In genomic region chr1:150567717-150568561, GRCh38 we compare ENCODE assay signal across 7 cellular contexts. TPM values are rescaled to one million over a fixed set of nuclear protein-coding genes. Genes with fewer than 3 reads are reported as not detected.
DNase-seq lines count a peak whose midpoint lies in the region; ATAC-seq and TF ChIP-seq lines count a peak whose summit lies in the region.

No MANE protein-coding gene starts in this region.

- peaks cover 97% of the 10 kb centered on the region for H3K4me1 Mint-ChIP-seq in activated naive CD8-positive, alpha-beta T cell treated with anti-CD3 and anti-CD28 coated beads, Interleukin-2, amount 50 U/mL, for 24 hours

- peak overlapping the region; percentile 76 for H3K4me3 Mint-ChIP-seq in activated naive CD8-positive, alpha-beta T cell treated with anti-CD3 and anti-CD28 coated beads, Interleukin-2, amount 50 U/mL, for 24 hours

- H3K4me3 ChIP-seq in GM12864 (ENCODE audit: low read depth, low read length), result peak overlapping the region; percentile 46

- no peaks in the 10 kb centered on the region for H3K27me3 Mint-ChIP-seq in activated naive CD8-positive, alpha-beta T cell treated with anti-CD3 and anti-CD28 coated beads, Interleukin-2, amount 50 U/mL, for 24 hours

- H3K27ac Mint-ChIP-seq in activated naive CD8-positive, alpha-beta T cell treated with anti-CD3 and anti-CD28 coated beads, Interleukin-2, amount 50 U/mL, for 24 hours, result peak overlapping the region; percentile 97

- peak; percentile 53 for DNase-seq in GM12864 (ENCODE audit: low read depth)
- peak; percentile 37 for DNase-seq in NCI-H774 (lab: John Stamatoyannopoulos, UW)
- DNase-seq in activated naive CD8-positive, alpha-beta T cell treated with anti-CD3 and anti-CD28 coated beads, Interleukin-2, amount 50 U/mL, for 24 hours, result peak; percentile 61
- DNase-seq in Right ventricle myocardium superior, result peak; percentile 84
- DNase-seq in omental fat pad (ENCODE audit: low spot score), result no peak
- no peak for DNase-seq in GM20000 (ENCODE audit: low spot score)

- peak; percentile 19 for ATAC-seq in HG02970 (IDR thresholded peaks at IDR 0.05; ENCODE audit: low FRiP score, unreplicated experiment)
- peak; percentile 16 for ATAC-seq in activated naive CD8-positive, alpha-beta T cell treated with anti-CD3 and anti-CD28 coated beads, Interleukin-2, amount 50 U/mL, for 24 hours
- peak; percentile 80 for ATAC-seq in Right ventricle myocardium superior (ENCODE audit: poor library complexity)
- ATAC-seq in omental fat pad (ENCODE audit: low FRiP score), result peak; percentile 41

- peaks cover 36% of the 10 kb centered on the region for H3K36me3 Mint-ChIP-seq in activated naive CD8-positive, alpha-beta T cell treated with anti-CD3 and anti-CD28 coated beads, Interleukin-2, amount 50 U/mL, for 24 hours (ENCODE audit: low read depth)

- no peak for TF ChIP-seq CTCF in GM12864 (IDR thresholded peaks at IDR 0.05; ENCODE audit: low read depth, low read length, missing control alignments)
- TF ChIP-seq CTCF in omental fat pad (IDR thresholded peaks at IDR 0.05), result no peak
- TF ChIP-seq CTCF in GM20000 (IDR thresholded peaks at IDR 0.05; ENCODE audit: extremely low read depth, missing control alignments), result no peak

- H3K9me3 Mint-ChIP-seq in activated naive CD8-positive, alpha-beta T cell treated with anti-CD3 and anti-CD28 coated beads, Interleukin-2, amount 50 U/mL, for 24 hours, result no peaks in the 10 kb centered on the region

- intact Hi-C loops in Right ventricle myocardium superior (cut with DNase I), result no loop called here

RNA-seq across cellular contexts. Expression of gene MCL1, which starts 11.5 kb away (rescaled TPM):
- total RNA-seq in Right ventricle myocardium superior (85.9 TPM), omental fat pad (100 to 1,000 TPM; 505 to 845 (median 657) TPM)

RNA-seq across cellular contexts. Expression of gene ADAMTSL4, which starts 18.7 kb away (rescaled TPM):
- 64.4 TPM for total RNA-seq in Right ventricle myocardium superior
- total RNA-seq in omental fat pad, result 10 to 100 TPM; 33.7 to 46.6 (median 39.9) TPM

RNA-seq across cellular contexts. Expression of gene FALEC, which starts 52.4 kb away (rescaled TPM):
- total RNA-seq in Right ventricle myocardium superior (not detected), omental fat pad (not detected)

Comparison
In these comparisons a context has a peak if more than half of its experiments do, and no peak if none do; other contexts are left out.
1. DNase-seq: peak in GM12864 (single experiment), NCI-H774 (single experiment), activated naive CD8-positive, alpha-beta T cell treated with anti-CD3 and anti-CD28 coated beads, Interleukin-2, amount 50 U/mL, for 24 hours (single experiment) and Right ventricle myocardium superior (single experiment); none in omental fat pad (single experiment) and GM20000 (single experiment).
2. ATAC-seq: peak in every context shown above with its lines; median percentile 80 in Right ventricle myocardium superior; 41 in omental fat pad; 19 in HG02970; 16 in activated naive CD8-positive, alpha-beta T cell treated with anti-CD3 and anti-CD28 coated beads, Interleukin-2, amount 50 U/mL, for 24 hours.